ENCODE assay signal across 8 cellular contexts in genomic region chr17:50129303-50129945, GRCh38. TPM values are rescaled to one million over a fixed set of nuclear protein-coding genes. Genes with fewer than 3 reads are reported as not detected.
DNase-seq lines count a peak whose midpoint lies in the region; ATAC-seq and TF ChIP-seq lines count a peak whose summit lies in the region.

No MANE protein-coding gene starts in this region.

- H3K4me1 ChIP-seq in BLaER1 treated with 17β-estradiol and CSF1 and Interleukin-3, amounts not matched to agents 10 nM and 100 nM = peaks cover 19 to 38% (median 29%) of the 10 kb centered on the region in 10 experiments
- H3K4me1 ChIP-seq in prostate gland (replicated peaks) = no peaks in the 10 kb centered on the region

- CTCF ChIA-PET in activated CD4-positive, alpha-beta memory T cell treated with anti-CD3 and anti-CD28 coated beads for 36 hours (lab: Charles Lee) = interaction anchor here (0.9 to 4.1 kb wide), 5 partner anchors 10 to 35 kb away, joined by 4 to 22 read pairs (median 10); partner anchors contain the start of gene PDK2

- H4K20me1 ChIP-seq in BLaER1 treated with 17β-estradiol and CSF1 and Interleukin-3, amounts not matched to agents 10 nM and 100 nM = peaks cover 36 to 53% (median 39%) of the 10 kb centered on the region in 11 experiments

- H3K36me3 ChIP-seq in BLaER1 treated with 17β-estradiol and CSF1 and Interleukin-3, amounts not matched to agents 10 nM and 100 nM = peaks cover 13 to 28% (median 17%) of the 10 kb centered on the region in 11 experiments
- H3K36me3 ChIP-seq in prostate gland = no peaks in the 10 kb centered on the region

- WGBS in prostate gland = under 1% methylated on average over 54 of the region's 54 CpGs

- peaks cover 27% of the 10 kb centered on the region for H3K4me1 Mint-ChIP-seq in activated CD4-positive, alpha-beta memory T cell treated with anti-CD3 and anti-CD28 coated beads for 36 hours (ENCODE audit: low read depth)

- TF ChIP-seq POLR2A in prostate gland (IDR thresholded peaks at IDR 0.05) = no peak

- intact Hi-C loops in activated CD4-positive, alpha-beta memory T cell treated with anti-CD3 and anti-CD28 coated beads for 36 hours (cut with micrococcal nuclease) = no loop called here
- intact Hi-C loops in prostate gland (cut with DNase I) = no loop called here

- peaks cover 10% of the 10 kb centered on the region for H3K27me3 Mint-ChIP-seq in activated CD4-positive, alpha-beta memory T cell treated with anti-CD3 and anti-CD28 coated beads for 36 hours

- 0 out of 22 replicates have a peak overlapping the region, but pooled peaks of 1 of the 11 experiments have one; percentile 33 for H3K9ac ChIP-seq in BLaER1 treated with 17β-estradiol and CSF1 and Interleukin-3, amounts not matched to agents 10 nM and 100 nM

- no peaks in the 10 kb centered on the region for H3K9me3 Mint-ChIP-seq in activated CD4-positive, alpha-beta memory T cell treated with anti-CD3 and anti-CD28 coated beads for 36 hours

- H3K4me3 Mint-ChIP-seq in activated CD4-positive, alpha-beta memory T cell treated with anti-CD3 and anti-CD28 coated beads for 36 hours = peak overlapping the region; percentile 68

- peaks cover 9% of the 10 kb centered on the region for H3K36me3 Mint-ChIP-seq in activated CD4-positive, alpha-beta memory T cell treated with anti-CD3 and anti-CD28 coated beads for 36 hours

- ATAC-seq in GM19035 (IDR thresholded peaks at IDR 0.05; ENCODE audit: unreplicated experiment) = no peak
- no peak for ATAC-seq in HG03439 (IDR thresholded peaks at IDR 0.05; ENCODE audit: unreplicated experiment)

- POLR2A ChIA-PET in activated CD4-positive, alpha-beta memory T cell treated with anti-CD3 and anti-CD28 coated beads for 36 hours (lab: Charles Lee) = no interaction called here

- 0 out of 22 replicates have a peak, but pooled peaks cover 0 to 4% (median 0%) of the 10 kb centered on the region in 11 experiments for H3K9me3 ChIP-seq in BLaER1 treated with 17β-estradiol and CSF1 and Interleukin-3, amounts not matched to agents 10 nM and 100 nM (replicated peaks in 1 of 11)
- H3K9me3 ChIP-seq in prostate gland = no peaks in the 10 kb centered on the region

- TF ChIP-seq CTCF in fibroblast of pulmonary artery (IDR thresholded peaks at IDR 0.05; ENCODE audit: low read length, missing control alignments) = no peak
- TF ChIP-seq CTCF in prostate gland (IDR thresholded peaks at IDR 0.05) = no peak

- H3K4me2 ChIP-seq in BLaER1 treated with 17β-estradiol and CSF1 and Interleukin-3, amounts not matched to agents 10 nM and 100 nM = peak overlapping the region; percentile 51 to 99 (median 93); a peak in 20 of 22 replicates

- H3K4me3 ChIP-seq in BLaER1 treated with 17β-estradiol and CSF1 and Interleukin-3, amounts not matched to agents 10 nM and 100 nM = peak overlapping the region in 9 of 10 experiments; percentile 33 to 71 (median 61); a peak in 15 of 20 replicates
- H3K4me3 ChIP-seq in fibroblast of pulmonary artery (replicated peaks; ENCODE audit: low read depth, low read length) (peak overlapping the region; percentile 57), prostate gland (peak overlapping the region; percentile 35 to 49)

- H3K27ac Mint-ChIP-seq in activated CD4-positive, alpha-beta memory T cell treated with anti-CD3 and anti-CD28 coated beads for 36 hours = peak overlapping the region; percentile 13

- peak; percentile 46 for DNase-seq in HT-29 (ENCODE audit: low spot score)
- peak; percentile 63 for DNase-seq in activated CD4-positive, alpha-beta memory T cell treated with anti-CD3 and anti-CD28 coated beads for 36 hours
- DNase-seq in fibroblast of pulmonary artery (ENCODE audit: low read depth) = peak; percentile 53
- DNase-seq in prostate gland (ENCODE audit: low spot score) = no peak
- DNase-seq in NK-92 (lab: John Stamatoyannopoulos, UW; ENCODE audit: unreplicated experiment) = no peak

- no peak overlapping the region for H3K27ac ChIP-seq in BLaER1 treated with 17β-estradiol and CSF1 and Interleukin-3, amounts not matched to agents 10 nM and 100 nM
- no peak overlapping the region for H3K27ac ChIP-seq in prostate gland

- peaks cover 23 to 66% (median 60%) of the 10 kb centered on the region in 11 experiments for H3K27me3 ChIP-seq in BLaER1 treated with 17β-estradiol and CSF1 and Interleukin-3, amounts not matched to agents 10 nM and 100 nM
- peaks cover 5% of the 10 kb centered on the region for H3K27me3 ChIP-seq in prostate gland (replicated peaks; ENCODE audit: insufficient read depth)

RNA-seq across cellular contexts. Expression of gene SAMD14, which starts 0.5 kb away (rescaled TPM):
- total RNA-seq in HT-29 (2014; rRNA removed; shearing (Covaris generic)) = 1.9 and 3.4 TPM in 2 replicates
- total RNA-seq in activated CD4-positive, alpha-beta memory T cell treated with anti-CD3 and anti-CD28 coated beads for 36 hours = 1 to 10 TPM; 3.4 to 3.7 TPM
- 1 to 10 TPM; 2.5 to 7.4 TPM for total RNA-seq in prostate gland

RNA-seq across cellular contexts. Expression of gene PPP1R9B, which starts 21.1 kb away (rescaled TPM):
- total RNA-seq in HT-29 (2014; rRNA removed; shearing (Covaris generic)) = 38.7 and 54.6 TPM in 2 replicates
- total RNA-seq in activated CD4-positive, alpha-beta memory T cell treated with anti-CD3 and anti-CD28 coated beads for 36 hours = 10 to 100 TPM; 84.3 to 86.1 TPM
- 10 to 100 TPM; 36.2 to 79.7 TPM for total RNA-seq in prostate gland

RNA-seq across cellular contexts. Expression of gene PDK2, which starts 34.3 kb away (rescaled TPM):
- 31.3 and 31.9 TPM in 2 replicates for total RNA-seq in HT-29 (2014; rRNA removed; shearing (Covaris generic))
- total RNA-seq in activated CD4-positive, alpha-beta memory T cell treated with anti-CD3 and anti-CD28 coated beads for 36 hours = 10 to 100 TPM; 13.3 to 14.6 TPM
- total RNA-seq in prostate gland = 10 to 100 TPM; 47.1 to 79.5 TPM

RNA-seq across cellular contexts. Expression of gene SGCA, which starts 36.4 kb away (rescaled TPM):
- not detected in 2 replicates for total RNA-seq in HT-29 (2014; rRNA removed; shearing (Covaris generic))
- total RNA-seq in activated CD4-positive, alpha-beta memory T cell treated with anti-CD3 and anti-CD28 coated beads for 36 hours = under 1 TPM in 1 of 2 experiments, not detected in 1; 0.59 TPM
- 10 to 100 TPM; 13.9 to 19.4 TPM for total RNA-seq in prostate gland

Comparison
In these comparisons a context has a peak if more than half of its experiments do, and no peak if none do; other contexts are left out.
1. DNase-seq: peak in HT-29 (single experiment), activated CD4-positive, alpha-beta memory T cell treated with anti-CD3 and anti-CD28 coated beads for 36 hours (single experiment) and fibroblast of pulmonary artery (single experiment); none in prostate gland (single experiment) and NK-92 (single experiment).
2. Peak in every context shown above with its lines, with median percentiles within 50 percentile points of each other: H3K4me3 ChIP-seq.